1 cellular context compared by ENCODE assay signal in genomic region chr1:46617108-46617694, GRCh38.
TF ChIP-seq lines count a peak whose summit lies in the region.

No MANE protein-coding gene starts in this region.

TF ChIP-seq in H1, 55 proteins besides CTCF, POLR2A, EP300 and RAD21:
- TF ChIP-seq ZNF274 (IDR thresholded peaks at IDR 0.05; ENCODE audit: borderline replicate concordance, extremely low read depth, low read length) = no peak
- TF ChIP-seq JUND (IDR thresholded peaks at IDR 0.05; ENCODE audit: low read length) = no peak
- TF ChIP-seq TAF1 (IDR thresholded peaks at IDR 0.05; ENCODE audit: low read depth, low read length) = no peak
- no peak for TF ChIP-seq USF2 (IDR thresholded peaks at IDR 0.05; ENCODE audit: low read length)
- TF ChIP-seq CHD2 (IDR thresholded peaks at IDR 0.05; ENCODE audit: low read length) = no peak
- no peak for TF ChIP-seq CTBP2 (IDR thresholded peaks at IDR 0.05; ENCODE audit: borderline replicate concordance, insufficient read depth, insufficient read length, low read length)
- no peak for TF ChIP-seq KDM1A (IDR thresholded peaks at IDR 0.05; ENCODE audit: borderline replicate concordance, low read length)
- no peak for TF ChIP-seq YY1 (IDR thresholded peaks at IDR 0.05; ENCODE audit: low read depth, low read length)
- TF ChIP-seq NANOG (IDR thresholded peaks at IDR 0.05; ENCODE audit: insufficient read depth, low read depth, low read length, poor library complexity, severe bottlenecking) = no peak
- TF ChIP-seq NRF1 (IDR thresholded peaks at IDR 0.05; ENCODE audit: low read depth, low read length) = no peak
- TF ChIP-seq MAFK (IDR thresholded peaks at IDR 0.05; ENCODE audit: low read depth, low read length) = no peak
- TF ChIP-seq CBX8 (IDR thresholded peaks at IDR 0.05; ENCODE audit: borderline replicate concordance, low read depth, low read length) = no peak
- TF ChIP-seq ASH2L (IDR thresholded peaks at IDR 0.05; ENCODE audit: low read length) = no peak
